Comparison of ENCODE assay signal across 8 cellular contexts in the genomic region with DNA sequence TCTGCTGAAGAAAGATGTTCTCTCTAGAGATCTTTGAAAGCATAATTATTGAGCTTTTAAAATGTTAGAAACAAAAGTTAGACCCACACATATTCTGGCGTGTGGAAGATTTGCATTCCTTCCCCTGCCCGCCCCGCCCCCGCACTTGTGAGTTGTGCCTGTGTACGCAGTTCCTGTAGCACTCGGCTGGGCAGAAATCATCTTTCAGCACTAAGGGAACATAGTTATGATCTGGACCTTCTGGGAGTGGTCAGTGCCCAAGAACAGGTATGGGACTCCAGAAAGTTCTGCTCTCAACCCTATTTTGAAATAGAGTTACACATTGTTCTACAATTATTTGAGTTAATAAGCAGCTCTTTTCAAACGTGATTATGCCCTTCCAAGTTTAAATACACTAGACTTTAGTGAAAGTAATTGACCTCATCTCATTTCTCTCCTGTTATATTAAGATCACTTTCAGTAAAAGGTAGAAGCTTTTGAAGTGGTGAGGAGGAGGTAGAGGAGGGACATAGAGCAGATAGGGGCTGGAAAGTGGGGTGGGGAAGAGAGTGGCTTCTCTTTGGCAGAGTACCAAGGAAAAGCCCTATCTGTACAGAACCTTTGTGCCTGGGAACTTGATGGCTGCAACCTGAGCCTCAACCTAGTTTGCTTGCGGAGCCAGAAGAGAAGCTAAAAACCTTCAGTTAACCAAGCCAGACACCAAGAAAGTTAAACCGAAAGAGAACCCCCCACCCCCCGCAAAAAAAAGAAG. TPM values are rescaled to one million over a fixed set of nuclear protein-coding genes. Genes with fewer than 3 reads are reported as not detected.
DNase-seq lines count a peak whose midpoint lies in the region; ATAC-seq, FAIRE-seq and TF ChIP-seq lines count a peak whose summit lies in the region.

No MANE protein-coding gene starts in this region.

- ATAC-seq in GM18907 (IDR thresholded peaks at IDR 0.05; ENCODE audit: unreplicated experiment) = peak; percentile 64
- no peak; the same call in 1 of the 2 replicates for ATAC-seq in IMR-90 (ENCODE audit: low read depth)
- peak; percentile 52 for ATAC-seq in naive thymus-derived CD4-positive, alpha-beta T cell
- no peak for ATAC-seq in HG02970 (IDR thresholded peaks at IDR 0.05; ENCODE audit: low FRiP score, unreplicated experiment)

- H3K27me3 Mint-ChIP-seq in astrocyte (ENCODE audit: low read depth, unreplicated experiment) = no peaks in the 10 kb centered on the region
- H3K27me3 Mint-ChIP-seq in naive thymus-derived CD4-positive, alpha-beta T cell = no peaks in the 10 kb centered on the region

- DNase-seq in IMR-90 = no peak
- no peak for DNase-seq in astrocyte (ENCODE audit: low read depth)
- DNase-seq in naive thymus-derived CD4-positive, alpha-beta T cell = peak in 3 of 9 donors; percentile 8 to 36 (median 11)
- DNase-seq in vagina (ENCODE audit: extremely low spot score in 2 of 2) = peak in 1 of 2 donors; percentile 67
- DNase-seq in effector CD4-positive, alpha-beta T cell = no peak
- DNase-seq in cerebellar nuclear complex (lab: John Stamatoyannopoulos, UW) = no peak

- no peak overlapping the region for H3K18ac ChIP-seq in IMR-90 (ENCODE audit: low read depth, low read length)

- H2BK20ac ChIP-seq in IMR-90 (ENCODE audit: low read depth, low read length) = no peak overlapping the region

- H3K27ac Mint-ChIP-seq in astrocyte (ENCODE audit: unreplicated experiment) = peak overlapping the region; percentile 8
- H3K27ac Mint-ChIP-seq in naive thymus-derived CD4-positive, alpha-beta T cell = peak overlapping the region in 8 of 9 donors; percentile 34 to 86 (median 64)

- H3K4me1 ChIP-seq in IMR-90 (ENCODE audit: control insufficient read depth, insufficient read depth, low read length) (peaks cover 9% of the 10 kb centered on the region), astrocyte (ENCODE audit: insufficient read depth, low read length) (peaks cover 3% of the 10 kb centered on the region), vagina (peaks cover 39% of the 10 kb centered on the region)
- H3K4me1 ChIP-seq in naive thymus-derived CD4-positive, alpha-beta T cell (ENCODE audit: control insufficient read depth in 2 of 2, insufficient read depth in 2 of 2, low read length in 2 of 2) = peaks cover 5 to 10% of the 10 kb centered on the region in 2 donors

- H3K9ac ChIP-seq in IMR-90 (ENCODE audit: low read depth, low read length) = no peak overlapping the region
- no peak overlapping the region for H3K9ac ChIP-seq in astrocyte (ENCODE audit: low read length)

- H3K14ac ChIP-seq in IMR-90 (replicated peaks; ENCODE audit: low read depth, low read length) = no peak overlapping the region

- TF ChIP-seq POLR2A in IMR-90 (IDR thresholded peaks at IDR 0.05; ENCODE audit: low read depth, low read length) (no peak), vagina (IDR thresholded peaks at IDR 0.05) (no peak)

- POLR2A ChIA-PET in IMR-90 (lab: Charles Lee; ENCODE audit: unreplicated experiment) = no interaction called here
- POLR2A ChIA-PET in naive thymus-derived CD4-positive, alpha-beta T cell (lab: Charles Lee) = no interaction called here

- peaks cover 5% of the 10 kb centered on the region for H3K79me2 ChIP-seq in astrocyte (ENCODE audit: insufficient read depth, low read length)

- no peak overlapping the region for H4K8ac ChIP-seq in IMR-90 (ENCODE audit: low read depth in 2 of 2, low read length in 2 of 2)

- peaks cover 5 to 24% of the 10 kb centered on the region in 2 experiments; a peak in 3 of 4 replicates for H3K79me1 ChIP-seq in IMR-90 (ENCODE audit: low read depth in 1 of 2, low read length in 2 of 2)

- no peak for FAIRE-seq in astrocyte (lab: Jason Lieb, UNC)

- no peak overlapping the region for H3K4me3 Mint-ChIP-seq in astrocyte (ENCODE audit: unreplicated experiment)
- H3K4me3 Mint-ChIP-seq in naive thymus-derived CD4-positive, alpha-beta T cell = peak overlapping the region; percentile 10 to 79 (median 68)

- H3K27ac ChIP-seq in IMR-90 (ENCODE audit: insufficient read depth, low read length) = no peak overlapping the region
- H3K27ac ChIP-seq in astrocyte (ENCODE audit: low read depth, low read length) = no peak overlapping the region
- H3K27ac ChIP-seq in naive thymus-derived CD4-positive, alpha-beta T cell (ENCODE audit: low read depth, low read length) = peak overlapping the region; percentile 1
- H3K27ac ChIP-seq in vagina = peak overlapping the region; percentile 21

- peaks cover 24% of the 10 kb centered on the region for H3K4me1 Mint-ChIP-seq in astrocyte (ENCODE audit: low read depth, unreplicated experiment)
- peaks cover 26 to 55% (median 40%) of the 10 kb centered on the region in 7 donors for H3K4me1 Mint-ChIP-seq in naive thymus-derived CD4-positive, alpha-beta T cell

- H3K23ac ChIP-seq in IMR-90 (ENCODE audit: low read depth, low read length) = no peak overlapping the region

- no peak overlapping the region for H3K4ac ChIP-seq in IMR-90 (ENCODE audit: low read depth, low read length)

- H2AK5ac ChIP-seq in IMR-90 (ENCODE audit: low read depth, low read length) = no peak overlapping the region

- TF ChIP-seq CTCF in IMR-90 (conservative IDR thresholded peaks at IDR 0.05; ENCODE audit: low read depth, low read length) (no peak), astrocyte (IDR thresholded peaks at IDR 0.05; ENCODE audit: insufficient read depth, low read depth, low read length) (no peak), vagina (IDR thresholded peaks at IDR 0.05) (no peak)

- in situ Hi-C loops in IMR-90 (cut with MboI; ENCODE audit: low sequenced_read_pairs) = no loop called here

- H3K36me3 Mint-ChIP-seq in astrocyte (ENCODE audit: low read depth, unreplicated experiment) = peaks cover 5% of the 10 kb centered on the region
- H3K36me3 Mint-ChIP-seq in naive thymus-derived CD4-positive, alpha-beta T cell = peaks cover 0 to 2% (median 0%) of the 10 kb centered on the region in 5 donors

- peaks cover 8% of the 10 kb centered on the region; the same call in 1 of the 2 replicates for H3K9me1 ChIP-seq in IMR-90 (ENCODE audit: insufficient read depth, low read length)

- dilution Hi-C loops in IMR-90 (cut with HindIII; ENCODE audit: low sequenced_read_pairs, unreplicated experiment) = no loop called here

- H2AK9ac ChIP-seq in IMR-90 (replicated peaks; ENCODE audit: low read depth, low read length, poor library complexity) = no peak overlapping the region

- WGBS in IMR-90 (ENCODE audit: extremely low coverage in 2 of 2, insufficient read length in 1 of 2), 2 experiments = no CpG with 5 or more reads among the region's 10 CpGs

- H3K36me3 ChIP-seq in IMR-90 (ENCODE audit: control insufficient read depth, insufficient read depth, low read length) = no peaks in the 10 kb centered on the region
- no peaks in the 10 kb centered on the region for H3K36me3 ChIP-seq in astrocyte (ENCODE audit: insufficient read depth, low read length)
- H3K36me3 ChIP-seq in naive thymus-derived CD4-positive, alpha-beta T cell (ENCODE audit: control insufficient read depth in 2 of 3, insufficient read depth in 3 of 3, low read length in 3 of 3) = no peaks in the 10 kb centered on the region
- no peaks in the 10 kb centered on the region for H3K36me3 ChIP-seq in vagina

- H2AFZ ChIP-seq in IMR-90 (replicated peaks; ENCODE audit: low read length, poor library complexity) (no peak overlapping the region), astrocyte (ENCODE audit: low read depth, low read length) (no peak overlapping the region)

- no peak overlapping the region for H2BK15ac ChIP-seq in IMR-90 (ENCODE audit: low read depth, low read length)

- no peaks in the 10 kb centered on the region; the same call in 1 of the 2 replicates for H4K20me1 ChIP-seq in IMR-90 (ENCODE audit: insufficient read depth, low read length)
- peaks cover 26% of the 10 kb centered on the region for H4K20me1 ChIP-seq in astrocyte (ENCODE audit: insufficient read depth, low read length)

- H3K27me3 ChIP-seq in IMR-90 (ENCODE audit: control insufficient read depth, insufficient read depth, low read length) (no peaks in the 10 kb centered on the region), astrocyte (ENCODE audit: insufficient read depth, low read length) (no peaks in the 10 kb centered on the region), vagina (no peaks in the 10 kb centered on the region)
- no peaks in the 10 kb centered on the region for H3K27me3 ChIP-seq in naive thymus-derived CD4-positive, alpha-beta T cell (ENCODE audit: control insufficient read depth in 2 of 2, insufficient read depth in 2 of 2, low read length in 2 of 2)

- H2BK5ac ChIP-seq in IMR-90 (ENCODE audit: low read depth, low read length, poor library complexity, severe bottlenecking) = no peak overlapping the region

- H4K5ac ChIP-seq in IMR-90 (ENCODE audit: low read depth, low read length) = no peak overlapping the region

- H3K4me2 ChIP-seq in IMR-90 (ENCODE audit: low read depth, low read length) (peak overlapping the region; percentile 10; the same call in 1 of the 2 replicates), astrocyte (ENCODE audit: low read length) (no peak overlapping the region)

- no peak overlapping the region for H2BK120ac ChIP-seq in IMR-90 (ENCODE audit: low read depth, low read length)

- intact Hi-C loops in IMR-90 (cut with micrococcal nuclease) = loop anchor here (2.0 kb wide), 1 partner anchor 33 kb away; no protein-coding TSS in a partner anchor
- intact Hi-C loops in naive thymus-derived CD4-positive, alpha-beta T cell (cut with micrococcal nuclease) = no loop called here
- intact Hi-C loops in vagina (cut with DNase I) = no loop called here

- CTCF ChIA-PET in IMR-90 (lab: Yijun Ruan, JAX) = interaction anchor here (0.8 kb wide), 1 partner anchor 182 kb away, joined by 3 read pairs; a partner anchor contains a TSS
- CTCF ChIA-PET in naive thymus-derived CD4-positive, alpha-beta T cell (lab: Charles Lee) = interaction anchor here (1.1 kb wide), 1 partner anchor 42 kb away, joined by 3 read pairs; no protein-coding TSS in a partner anchor

- H4K91ac ChIP-seq in IMR-90 (ENCODE audit: insufficient read depth, low read depth, low read length) = no peak overlapping the region

- no peaks in the 10 kb centered on the region for H3K9me3 ChIP-seq in IMR-90 (ENCODE audit: control insufficient read depth, insufficient read depth, low read length)
- H3K9me3 ChIP-seq in astrocyte (ENCODE audit: insufficient read depth, low read depth, low read length) = no peaks in the 10 kb centered on the region
- H3K9me3 ChIP-seq in naive thymus-derived CD4-positive, alpha-beta T cell (ENCODE audit: control insufficient read depth in 2 of 3, low read length in 3 of 3) = no peaks in the 10 kb centered on the region
- H3K9me3 ChIP-seq in vagina = no peaks in the 10 kb centered on the region

- no peak overlapping the region for H3K56ac ChIP-seq in IMR-90 (ENCODE audit: extremely low read depth, insufficient read depth, low read length)

- no TSS peak for BruUV-seq in IMR-90 (replicated peaks; lab: Mats Ljungman, UMichigan)

- H3K4me3 ChIP-seq in IMR-90 (ENCODE audit: insufficient read depth, low read depth, low read length) (no peak overlapping the region), astrocyte (ENCODE audit: insufficient read depth, low read depth, low read length) (no peak overlapping the region), vagina (no peak overlapping the region)
- H3K4me3 ChIP-seq in naive thymus-derived CD4-positive, alpha-beta T cell (ENCODE audit: low read length) = no peak overlapping the region

- no peaks in the 10 kb centered on the region for H3K9me3 Mint-ChIP-seq in astrocyte (ENCODE audit: unreplicated experiment)
- no peaks in the 10 kb centered on the region for H3K9me3 Mint-ChIP-seq in naive thymus-derived CD4-positive, alpha-beta T cell

- TF ChIP-seq RAD21 in IMR-90 (IDR thresholded peaks at IDR 0.05; ENCODE audit: low read length) = no peak

RNA-seq across cellular contexts. Expression of a gene that starts 5.7 kb away (rescaled TPM):
- total RNA-seq in IMR-90 (2012; rRNA removed) = 32.3 and 35.8 TPM in 2 replicates
- 47.1 and 50.8 TPM in 2 replicates for polyA plus RNA-seq in IMR-90 (2012; rRNA removed)
- polyA plus RNA-seq in IMR-90 (2012; cell fraction: cytosol; rRNA removed) = 32.2 and 46.4 TPM in 2 replicates
- 8.3 and 20.3 TPM in 2 replicates for polyA plus RNA-seq in IMR-90 (2012; cell fraction: nucleus; rRNA removed; ENCODE audit: low replicate concordance)
- total RNA-seq in astrocyte = 48.9 and 55.7 TPM in 2 replicates
- total RNA-seq in naive thymus-derived CD4-positive, alpha-beta T cell = 10 to 100 TPM; 11.2 to 41.2 (median 16.1) TPM
- polyA plus RNA-seq in naive thymus-derived CD4-positive, alpha-beta T cell = 10 to 100 TPM; 28.2 to 38.7 TPM
- 65.6 TPM for total RNA-seq in vagina

RNA-seq across cellular contexts. Expression of a gene that starts 34.9 kb away (rescaled TPM):
- total RNA-seq in IMR-90 (2012; rRNA removed) (59.5 and 66.4 TPM in 2 replicates), astrocyte (47.0 and 50.1 TPM in 2 replicates), vagina (47.6 TPM)
- polyA plus RNA-seq in IMR-90 (2012; rRNA removed) = 24.2 and 34.2 TPM in 2 replicates
- 8.0 and 13.1 TPM in 2 replicates for polyA plus RNA-seq in IMR-90 (2012; cell fraction: cytosol; rRNA removed)
- polyA plus RNA-seq in IMR-90 (2012; cell fraction: nucleus; rRNA removed; ENCODE audit: low replicate concordance) = 10.3 and 43.3 TPM in 2 replicates
- 10 to 100 TPM; 51.3 to 73.3 (median 64.6) TPM for total RNA-seq in naive thymus-derived CD4-positive, alpha-beta T cell
- polyA plus RNA-seq in naive thymus-derived CD4-positive, alpha-beta T cell = 10 to 100 TPM; 67.1 to 86.6 TPM

Comparison
In these comparisons a context has a peak if more than half of its experiments do, and no peak if none do; other contexts are left out.
1. ATAC-seq: peak in GM18907 (single experiment) and naive thymus-derived CD4-positive, alpha-beta T cell (single experiment); none in IMR-90 (single experiment) and HG02970 (single experiment).
2. H3K27ac ChIP-seq: peak in naive thymus-derived CD4-positive, alpha-beta T cell (single experiment) and vagina (single experiment); none in IMR-90 (single experiment) and astrocyte (single experiment).